1 cellular context compared by ENCODE assay signal in the genomic region with DNA sequence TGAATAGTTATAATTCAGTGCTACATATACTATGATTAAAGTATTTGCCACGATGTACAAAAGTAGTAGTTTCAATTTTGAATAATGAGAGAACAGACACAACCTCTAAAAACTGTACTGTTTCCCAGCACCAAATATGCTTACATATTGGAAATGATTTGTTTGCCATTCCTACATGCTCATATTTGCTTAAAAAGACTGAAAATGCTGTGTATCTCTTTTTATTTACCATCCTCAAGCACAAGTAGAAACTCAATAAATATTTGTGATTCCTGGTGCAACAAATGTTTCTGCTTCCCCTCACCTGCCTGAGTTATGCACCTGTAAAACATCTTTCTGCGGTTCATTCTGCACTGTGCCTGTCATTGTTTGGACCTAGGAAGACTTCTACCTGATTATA.
A peak's percentile ranks its signal among the peaks of the same experiment; 100 is the strongest.
TF ChIP-seq lines count a peak whose summit lies in the region.

No MANE protein-coding gene starts in this region.

TF ChIP-seq in HepG2, 621 proteins besides CTCF, POLR2A, EP300 and RAD21 (continued from another document and continues in another):
- TF ChIP-seq IRF9 (CRISPR knock-in tag; IDR thresholded peaks at IDR 0.05; ENCODE audit: borderline replicate concordance) (no peak), TOE1 (CRISPR knock-in tag; IDR thresholded peaks at IDR 0.05) (no peak), STAT6 (CRISPR knock-in tag; IDR thresholded peaks at IDR 0.05; ENCODE audit: borderline replicate concordance) (no peak), SMARCC2 (IDR thresholded peaks at IDR 0.05) (no peak), ZFP36L2 (CRISPR knock-in tag; IDR thresholded peaks at IDR 0.05) (no peak), ZNF441 (CRISPR knock-in tag; IDR thresholded peaks at IDR 0.05; ENCODE audit: borderline replicate concordance) (no peak), ZNF431 (CRISPR knock-in tag; IDR thresholded peaks at IDR 0.05; ENCODE audit: borderline replicate concordance, low read depth) (no peak), POLR2AphosphoS5 (IDR thresholded peaks at IDR 0.05; ENCODE audit: low read depth, low read length) (no peak), FOXA3 (CRISPR knock-in tag; IDR thresholded peaks at IDR 0.05) (peak; percentile 46; the same call in 1 of the 2 replicates), MZF1 (CRISPR knock-in tag; IDR thresholded peaks at IDR 0.05; ENCODE audit: borderline replicate concordance) (no peak), ARNTL (CRISPR knock-in tag; IDR thresholded peaks at IDR 0.05) (no peak), TCF7L2 (IDR thresholded peaks at IDR 0.05; ENCODE audit: low read depth, low read length) (no peak), RBM22 (optimal IDR thresholded peaks at IDR 0.05; ENCODE audit: low read length) (no peak), CBX1 (IDR thresholded peaks at IDR 0.05; ENCODE audit: low read depth) (no peak), ZFP90 (CRISPR knock-in tag; IDR thresholded peaks at IDR 0.05; ENCODE audit: borderline replicate concordance) (no peak), ZNF331 (CRISPR knock-in tag; IDR thresholded peaks at IDR 0.05) (no peak), RBM39 (IDR thresholded peaks at IDR 0.05; ENCODE audit: low read depth, low read length, poor library complexity, severe bottlenecking) (no peak), RFXAP (CRISPR knock-in tag; IDR thresholded peaks at IDR 0.05; ENCODE audit: borderline replicate concordance) (no peak), MAFK (conservative IDR thresholded peaks at IDR 0.05 in 1 of 2, IDR thresholded peaks at IDR 0.05 in 1 of 2; ENCODE audit: low read length in 2 of 2) (peak; percentile 74 to 76), CHD4 (IDR thresholded peaks at IDR 0.05; ENCODE audit: borderline replicate concordance, low read length) (no peak), REST (IDR thresholded peaks at IDR 0.05; ENCODE audit: borderline replicate concordance in 1 of 2, low read depth in 1 of 2, low read length in 2 of 2) (no peak), RFX3 (CRISPR knock-in tag; IDR thresholded peaks at IDR 0.05) (no peak), SPEN (CRISPR knock-in tag; IDR thresholded peaks at IDR 0.05; ENCODE audit: low read depth) (no peak), ZNF225 (CRISPR knock-in tag; IDR thresholded peaks at IDR 0.05) (no peak), ZNF747 (CRISPR knock-in tag; IDR thresholded peaks at IDR 0.05; ENCODE audit: borderline replicate concordance) (no peak)
- TF ChIP-seq, protein P1, sequence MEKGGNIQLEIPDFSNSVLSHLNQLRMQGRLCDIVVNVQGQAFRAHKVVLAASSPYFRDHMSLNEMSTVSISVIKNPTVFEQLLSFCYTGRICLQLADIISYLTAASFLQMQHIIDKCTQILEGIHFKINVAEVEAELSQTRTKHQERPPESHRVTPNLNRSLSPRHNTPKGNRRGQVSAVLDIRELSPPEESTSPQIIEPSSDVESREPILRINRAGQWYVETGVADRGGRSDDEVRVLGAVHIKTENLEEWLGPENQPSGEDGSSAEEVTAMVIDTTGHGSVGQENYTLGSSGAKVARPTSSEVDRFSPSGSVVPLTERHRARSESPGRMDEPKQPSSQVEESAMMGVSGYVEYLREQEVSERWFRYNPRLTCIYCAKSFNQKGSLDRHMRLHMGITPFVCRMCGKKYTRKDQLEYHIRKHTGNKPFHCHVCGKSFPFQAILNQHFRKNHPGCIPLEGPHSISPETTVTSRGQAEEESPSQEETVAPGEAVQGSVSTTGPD (CRISPR knock-in tag; IDR thresholded peaks at IDR 0.05), result no peak
- TF ChIP-seq, protein P2, sequence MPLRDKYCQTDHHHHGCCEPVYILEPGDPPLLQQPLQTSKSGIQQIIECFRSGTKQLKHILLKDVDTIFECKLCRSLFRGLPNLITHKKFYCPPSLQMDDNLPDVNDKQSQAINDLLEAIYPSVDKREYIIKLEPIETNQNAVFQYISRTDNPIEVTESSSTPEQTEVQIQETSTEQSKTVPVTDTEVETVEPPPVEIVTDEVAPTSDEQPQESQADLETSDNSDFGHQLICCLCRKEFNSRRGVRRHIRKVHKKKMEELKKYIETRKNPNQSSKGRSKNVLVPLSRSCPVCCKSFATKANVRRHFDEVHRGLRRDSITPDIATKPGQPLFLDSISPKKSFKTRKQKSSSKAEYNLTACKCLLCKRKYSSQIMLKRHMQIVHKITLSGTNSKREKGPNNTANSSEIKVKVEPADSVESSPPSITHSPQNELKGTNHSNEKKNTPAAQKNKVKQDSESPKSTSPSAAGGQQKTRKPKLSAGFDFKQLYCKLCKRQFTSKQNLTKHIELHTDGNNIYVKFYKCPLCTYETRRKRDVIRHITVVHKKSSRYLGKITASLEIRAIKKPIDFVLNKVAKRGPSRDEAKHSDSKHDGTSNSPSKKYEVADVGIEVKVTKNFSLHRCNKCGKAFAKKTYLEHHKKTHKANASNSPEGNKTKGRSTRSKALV (CRISPR knock-in tag; IDR thresholded peaks at IDR 0.05), result no peak
- TF ChIP-seq, protein P3, sequence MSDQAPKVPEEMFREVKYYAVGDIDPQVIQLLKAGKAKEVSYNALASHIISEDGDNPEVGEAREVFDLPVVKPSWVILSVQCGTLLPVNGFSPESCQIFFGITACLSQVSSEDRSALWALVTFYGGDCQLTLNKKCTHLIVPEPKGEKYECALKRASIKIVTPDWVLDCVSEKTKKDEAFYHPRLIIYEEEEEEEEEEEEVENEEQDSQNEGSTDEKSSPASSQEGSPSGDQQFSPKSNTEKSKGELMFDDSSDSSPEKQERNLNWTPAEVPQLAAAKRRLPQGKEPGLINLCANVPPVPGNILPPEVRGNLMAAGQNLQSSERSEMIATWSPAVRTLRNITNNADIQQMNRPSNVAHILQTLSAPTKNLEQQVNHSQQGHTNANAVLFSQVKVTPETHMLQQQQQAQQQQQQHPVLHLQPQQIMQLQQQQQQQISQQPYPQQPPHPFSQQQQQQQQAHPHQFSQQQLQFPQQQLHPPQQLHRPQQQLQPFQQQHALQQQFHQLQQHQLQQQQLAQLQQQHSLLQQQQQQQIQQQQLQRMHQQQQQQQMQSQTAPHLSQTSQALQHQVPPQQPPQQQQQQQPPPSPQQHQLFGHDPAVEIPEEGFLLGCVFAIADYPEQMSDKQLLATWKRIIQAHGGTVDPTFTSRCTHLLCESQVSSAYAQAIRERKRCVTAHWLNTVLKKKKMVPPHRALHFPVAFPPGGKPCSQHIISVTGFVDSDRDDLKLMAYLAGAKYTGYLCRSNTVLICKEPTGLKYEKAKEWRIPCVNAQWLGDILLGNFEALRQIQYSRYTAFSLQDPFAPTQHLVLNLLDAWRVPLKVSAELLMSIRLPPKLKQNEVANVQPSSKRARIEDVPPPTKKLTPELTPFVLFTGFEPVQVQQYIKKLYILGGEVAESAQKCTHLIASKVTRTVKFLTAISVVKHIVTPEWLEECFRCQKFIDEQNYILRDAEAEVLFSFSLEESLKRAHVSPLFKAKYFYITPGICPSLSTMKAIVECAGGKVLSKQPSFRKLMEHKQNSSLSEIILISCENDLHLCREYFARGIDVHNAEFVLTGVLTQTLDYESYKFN (CRISPR knock-in tag; conservative IDR thresholded peaks at IDR 0.05), result 0 out of 2 replicates have a peak, but pooled peaks have one; percentile 12
- TF ChIP-seq, protein P4, sequence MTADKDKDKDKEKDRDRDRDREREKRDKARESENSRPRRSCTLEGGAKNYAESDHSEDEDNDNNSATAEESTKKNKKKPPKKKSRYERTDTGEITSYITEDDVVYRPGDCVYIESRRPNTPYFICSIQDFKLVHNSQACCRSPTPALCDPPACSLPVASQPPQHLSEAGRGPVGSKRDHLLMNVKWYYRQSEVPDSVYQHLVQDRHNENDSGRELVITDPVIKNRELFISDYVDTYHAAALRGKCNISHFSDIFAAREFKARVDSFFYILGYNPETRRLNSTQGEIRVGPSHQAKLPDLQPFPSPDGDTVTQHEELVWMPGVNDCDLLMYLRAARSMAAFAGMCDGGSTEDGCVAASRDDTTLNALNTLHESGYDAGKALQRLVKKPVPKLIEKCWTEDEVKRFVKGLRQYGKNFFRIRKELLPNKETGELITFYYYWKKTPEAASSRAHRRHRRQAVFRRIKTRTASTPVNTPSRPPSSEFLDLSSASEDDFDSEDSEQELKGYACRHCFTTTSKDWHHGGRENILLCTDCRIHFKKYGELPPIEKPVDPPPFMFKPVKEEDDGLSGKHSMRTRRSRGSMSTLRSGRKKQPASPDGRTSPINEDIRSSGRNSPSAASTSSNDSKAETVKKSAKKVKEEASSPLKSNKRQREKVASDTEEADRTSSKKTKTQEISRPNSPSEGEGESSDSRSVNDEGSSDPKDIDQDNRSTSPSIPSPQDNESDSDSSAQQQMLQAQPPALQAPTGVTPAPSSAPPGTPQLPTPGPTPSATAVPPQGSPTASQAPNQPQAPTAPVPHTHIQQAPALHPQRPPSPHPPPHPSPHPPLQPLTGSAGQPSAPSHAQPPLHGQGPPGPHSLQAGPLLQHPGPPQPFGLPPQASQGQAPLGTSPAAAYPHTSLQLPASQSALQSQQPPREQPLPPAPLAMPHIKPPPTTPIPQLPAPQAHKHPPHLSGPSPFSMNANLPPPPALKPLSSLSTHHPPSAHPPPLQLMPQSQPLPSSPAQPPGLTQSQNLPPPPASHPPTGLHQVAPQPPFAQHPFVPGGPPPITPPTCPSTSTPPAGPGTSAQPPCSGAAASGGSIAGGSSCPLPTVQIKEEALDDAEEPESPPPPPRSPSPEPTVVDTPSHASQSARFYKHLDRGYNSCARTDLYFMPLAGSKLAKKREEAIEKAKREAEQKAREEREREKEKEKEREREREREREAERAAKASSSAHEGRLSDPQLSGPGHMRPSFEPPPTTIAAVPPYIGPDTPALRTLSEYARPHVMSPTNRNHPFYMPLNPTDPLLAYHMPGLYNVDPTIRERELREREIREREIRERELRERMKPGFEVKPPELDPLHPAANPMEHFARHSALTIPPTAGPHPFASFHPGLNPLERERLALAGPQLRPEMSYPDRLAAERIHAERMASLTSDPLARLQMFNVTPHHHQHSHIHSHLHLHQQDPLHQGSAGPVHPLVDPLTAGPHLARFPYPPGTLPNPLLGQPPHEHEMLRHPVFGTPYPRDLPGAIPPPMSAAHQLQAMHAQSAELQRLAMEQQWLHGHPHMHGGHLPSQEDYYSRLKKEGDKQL (CRISPR knock-in tag; IDR thresholded peaks at IDR 0.05; ENCODE audit: low read depth), result no peak
- TF ChIP-seq, protein P5, sequence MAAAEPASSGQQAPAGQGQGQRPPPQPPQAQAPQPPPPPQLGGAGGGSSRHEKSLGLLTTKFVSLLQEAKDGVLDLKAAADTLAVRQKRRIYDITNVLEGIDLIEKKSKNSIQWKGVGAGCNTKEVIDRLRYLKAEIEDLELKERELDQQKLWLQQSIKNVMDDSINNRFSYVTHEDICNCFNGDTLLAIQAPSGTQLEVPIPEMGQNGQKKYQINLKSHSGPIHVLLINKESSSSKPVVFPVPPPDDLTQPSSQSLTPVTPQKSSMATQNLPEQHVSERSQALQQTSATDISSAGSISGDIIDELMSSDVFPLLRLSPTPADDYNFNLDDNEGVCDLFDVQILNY (CRISPR knock-in tag; conservative IDR thresholded peaks at IDR 0.05), result no peak
- TF ChIP-seq, protein P6, sequence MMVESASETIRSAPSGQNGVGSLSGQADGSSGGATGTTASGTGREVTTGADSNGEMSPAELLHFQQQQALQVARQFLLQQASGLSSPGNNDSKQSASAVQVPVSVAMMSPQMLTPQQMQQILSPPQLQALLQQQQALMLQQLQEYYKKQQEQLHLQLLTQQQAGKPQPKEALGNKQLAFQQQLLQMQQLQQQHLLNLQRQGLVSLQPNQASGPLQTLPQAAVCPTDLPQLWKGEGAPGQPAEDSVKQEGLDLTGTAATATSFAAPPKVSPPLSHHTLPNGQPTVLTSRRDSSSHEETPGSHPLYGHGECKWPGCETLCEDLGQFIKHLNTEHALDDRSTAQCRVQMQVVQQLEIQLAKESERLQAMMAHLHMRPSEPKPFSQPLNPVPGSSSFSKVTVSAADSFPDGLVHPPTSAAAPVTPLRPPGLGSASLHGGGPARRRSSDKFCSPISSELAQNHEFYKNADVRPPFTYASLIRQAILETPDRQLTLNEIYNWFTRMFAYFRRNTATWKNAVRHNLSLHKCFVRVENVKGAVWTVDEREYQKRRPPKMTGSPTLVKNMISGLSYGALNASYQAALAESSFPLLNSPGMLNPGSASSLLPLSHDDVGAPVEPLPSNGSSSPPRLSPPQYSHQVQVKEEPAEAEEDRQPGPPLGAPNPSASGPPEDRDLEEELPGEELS (CRISPR knock-in tag; IDR thresholded peaks at IDR 0.05), result no peak
